In the genomic region with DNA sequence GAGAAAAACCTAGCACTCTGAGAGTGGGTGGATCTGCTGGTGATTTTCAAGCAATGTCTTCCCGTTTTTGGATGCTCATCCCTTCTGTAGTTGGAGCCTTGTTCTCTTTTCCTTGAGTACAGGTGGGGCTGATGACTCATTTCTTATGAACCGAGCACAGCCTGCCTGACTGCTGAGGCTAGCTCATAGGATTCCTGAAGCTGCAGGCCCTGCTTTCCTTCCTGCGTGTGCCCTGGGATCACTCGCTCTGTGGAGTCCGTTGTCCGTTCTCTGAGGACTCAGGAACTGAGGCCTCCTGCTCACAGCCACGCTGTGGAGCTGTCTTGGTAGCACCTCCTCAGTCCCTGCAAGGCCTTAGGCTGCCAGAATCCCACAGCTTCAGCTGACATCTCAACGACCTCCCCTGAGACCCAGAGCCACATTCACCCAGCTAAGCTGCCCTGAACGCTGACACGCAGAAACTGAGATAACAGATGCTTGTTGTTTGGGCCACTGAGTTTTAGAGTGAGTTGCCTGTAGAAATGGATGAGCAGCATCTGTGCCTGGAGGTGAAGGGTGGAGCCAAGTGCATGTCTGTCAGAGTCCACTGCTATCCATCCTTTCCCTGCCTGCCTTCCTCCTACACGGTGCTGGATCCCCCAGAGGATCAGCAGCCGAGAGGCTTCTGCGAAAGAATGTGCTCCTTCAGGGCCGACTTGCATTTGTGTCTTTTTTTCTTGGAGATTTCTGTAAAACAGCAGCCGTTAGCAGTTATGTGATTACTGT, we compare ENCODE assay signal across 9 cellular contexts.
DNase-seq lines count a peak whose midpoint lies in the region; ATAC-seq, FAIRE-seq and TF ChIP-seq lines count a peak whose summit lies in the region.
"Had no signal": no experiment of that assay in that cellular context is flagged by ENCODE, and none has a peak within 500 bp of the region (broad histone marks: within the 10 kb centered on the region; RNA-seq: fewer than 3 reads in every experiment).

No MANE protein-coding gene starts in this region.

- no peak for DNase-seq in GM12891 (ENCODE audit: insufficient read length, low spot score)
- peak; percentile 99 for DNase-seq in NCI-H2171 treated with DMSO at 0.1 percent for 48 hours (lab: John Stamatoyannopoulos, UW)
- no peak for DNase-seq in osteocyte (ENCODE audit: extremely low spot score, unreplicated experiment)
- DNase-seq in HuH-7 (ENCODE audit: low spot score): no peak
- DNase-seq in ecto neural progenitor cell (ENCODE audit: low spot score): no peak
- DNase-seq in mucosa of gallbladder (ENCODE audit: low spot score): no peak

- no peaks in the 10 kb centered on the region for H3K9me3 Mint-ChIP-seq in osteocyte (ENCODE audit: unreplicated experiment)

- ATAC-seq in HG02678 (IDR thresholded peaks at IDR 0.05; ENCODE audit: unreplicated experiment): no peak

- no peaks in the 10 kb centered on the region for H3K36me3 ChIP-seq in endocrine pancreas (ENCODE audit: control insufficient read depth, insufficient read depth, low read length)

- H3K4me1 Mint-ChIP-seq in osteocyte (ENCODE audit: unreplicated experiment): peaks cover 63% of the 10 kb centered on the region

- H3K27me3 ChIP-seq in endocrine pancreas (ENCODE audit: control insufficient read depth, insufficient read depth, low read length): no peaks in the 10 kb centered on the region

- H3K27me3 Mint-ChIP-seq in osteocyte (ENCODE audit: unreplicated experiment): no peaks in the 10 kb centered on the region

- H3K9me3 ChIP-seq in endocrine pancreas (ENCODE audit: control insufficient read depth, low read length): no peaks in the 10 kb centered on the region

- peaks cover 5% of the 10 kb centered on the region for H3K36me3 Mint-ChIP-seq in osteocyte (ENCODE audit: unreplicated experiment)

- H3K4me3 ChIP-seq in endocrine pancreas (ENCODE audit: control insufficient read depth, insufficient read depth, low read length): peak overlapping the region; percentile 17
- H3K4me3 ChIP-seq: SK-N-MC had no signal

- peak; percentile 89 for FAIRE-seq in GM12891 (lab: Jason Lieb, UNC)

- peak overlapping the region; percentile 2 for H3K4me3 Mint-ChIP-seq in osteocyte (ENCODE audit: unreplicated experiment)

- peak overlapping the region; percentile 78 for H3K27ac Mint-ChIP-seq in osteocyte (ENCODE audit: unreplicated experiment)

- no peaks in the 10 kb centered on the region for H3K4me1 ChIP-seq in endocrine pancreas (ENCODE audit: control insufficient read depth, insufficient read depth, low read length)

- peak overlapping the region; percentile 43 for H3K9ac ChIP-seq in endocrine pancreas (ENCODE audit: control insufficient read depth, insufficient read depth, low read length)

- TF ChIP-seq CTCF in osteocyte (IDR thresholded peaks at IDR 0.05): no peak

- no peak for TF ChIP-seq POLR2A in GM12891 (IDR thresholded peaks at IDR 0.05; ENCODE audit: low read depth, low read length)

TF ChIP-seq in GM12891, 5 proteins besides CTCF, POLR2A, EP300 and RAD21:
- no peak for TF ChIP-seq POU2F2 (IDR thresholded peaks at IDR 0.05; ENCODE audit: low read depth, low read length)
- peak; percentile 20; the same call in 1 of the 2 replicates for TF ChIP-seq POLR2AphosphoS5 (IDR thresholded peaks at IDR 0.05; ENCODE audit: low read depth, low read length)
- peak; percentile 27; the same call in 1 of the 2 replicates for TF ChIP-seq SPI1 (IDR thresholded peaks at IDR 0.05; ENCODE audit: low read depth, low read length)
- TF ChIP-seq PAX5 (IDR thresholded peaks at IDR 0.05; ENCODE audit: insufficient read depth, low read length, severe bottlenecking): no peak
